Comparison of ENCODE assay signal across 28 cellular contexts in the genomic region with DNA sequence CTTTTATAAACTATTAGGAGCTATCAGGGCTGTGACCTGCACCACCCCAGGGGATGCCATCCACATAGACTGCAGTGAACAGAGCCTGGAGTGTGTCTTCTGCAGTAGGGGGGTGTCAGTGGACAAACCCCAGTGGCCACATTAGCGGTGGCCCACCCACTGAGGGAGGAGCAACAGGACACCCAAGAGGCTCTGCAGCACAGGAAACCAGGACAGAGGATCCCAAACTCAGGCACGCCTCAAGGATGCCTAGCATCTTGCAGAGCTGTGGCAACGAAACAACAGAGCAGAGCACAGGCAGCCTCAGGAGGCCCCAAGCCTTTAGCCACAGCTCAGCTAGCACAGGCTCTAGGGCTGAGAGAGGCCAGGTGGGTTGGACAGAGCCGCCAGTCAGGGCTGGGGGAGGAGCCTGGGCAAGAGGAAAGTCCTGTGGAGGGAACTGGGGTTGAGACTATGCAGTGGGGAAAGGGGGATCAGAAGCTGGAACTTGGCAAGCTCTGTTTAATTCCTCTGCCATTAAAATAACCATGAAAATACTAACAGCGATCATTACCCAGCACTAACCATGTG. TPM values are rescaled to one million over a fixed set of nuclear protein-coding genes. Genes with fewer than 3 reads are reported as not detected.
A peak's percentile ranks its signal among the peaks of the same experiment; 100 is the strongest.
DNase-seq lines count a peak whose midpoint lies in the region; ATAC-seq and TF ChIP-seq lines count a peak whose summit lies in the region.
"Had no signal": no experiment of that assay in that cellular context is flagged by ENCODE, and none has a peak within 500 bp of the region (broad histone marks: within the 10 kb centered on the region; RNA-seq: fewer than 3 reads in every experiment).

No MANE protein-coding gene starts in this region.

- H3K27me3 Mint-ChIP-seq in activated T-cell treated with anti-CD3 and anti-CD28 coated beads, Interleukin-2, amount 50 U/mL, for 4 hours (ENCODE audit: low read depth), result peaks cover 3% of the 10 kb centered on the region
- H3K27me3 Mint-ChIP-seq: activated CD4-positive, alpha-beta T cell treated with anti-CD3 and anti-CD28 coated beads, Interleukin-2, amount 10 ng/mL, durations not matched to agents 7 days and 5 days; activated naive CD8-positive, alpha-beta T cell treated with anti-CD3 and anti-CD28 coated beads, Interleukin-2, amount 10 ng/mL, durations not matched to agents 7 days and 5 days had no signal

- DNase-seq in activated effector memory CD4-positive, alpha-beta T cell treated with anti-CD3 and anti-CD28 coated beads, Interleukin-2, amount 50 U/mL, for 16 hours, result peak; percentile 37
- no peak for DNase-seq in activated effector memory CD4-positive, alpha-beta T cell treated with Interleukin-2 at 50 U/mL for 16 hours
- DNase-seq in mesenteric fat pad (ENCODE audit: low spot score), result peak; percentile 45
- DNase-seq in activated T-cell treated with anti-CD3 and anti-CD28 coated beads, Interleukin-2, amount 50 U/mL, for 4 hours, result no peak
- no peak for DNase-seq in D341Med (ENCODE audit: low spot score)
- no peak for DNase-seq in colonic mucosa
- DNase-seq: activated CD4-positive, alpha-beta T cell treated with anti-CD3 and anti-CD28 coated beads, Interleukin-2, amount 10 ng/mL, durations not matched to agents 7 days and 5 days; activated CD8-positive, alpha-beta memory T cell treated with anti-CD3 and anti-CD28 coated beads, Interleukin-2, amount 10 ng/mL, durations not matched to agents 7 days and 5 days; activated naive CD8-positive, alpha-beta T cell treated with anti-CD3 and anti-CD28 coated beads, Interleukin-2, amount 10 ng/mL, durations not matched to agents 7 days and 5 days; Caco-2; cerebellar nuclear complex; effector memory CD8-positive, alpha-beta T cell; EL; MV-4-11; NCI-H774; PC-3; SJCRH30; stimulated activated CD4-positive, alpha-beta T cell treated with anti-CD3 and anti-CD28 coated beads, Interleukin-4, amount 100 ng/mL, for 24 hours; stimulated activated naive CD8-positive, alpha-beta T cell treated with anti-CD3 and anti-CD28 coated beads, Interleukin-15, Interleukin-2, amounts not matched to agents 100 U/mL and 50 U/mL, for 24 hours; transverse colon had no signal

- no peaks in the 10 kb centered on the region for H3K9me3 ChIP-seq in colonic mucosa
- H3K9me3 ChIP-seq: A549, Caco-2, esophagus muscularis mucosa, SJCRH30, transverse colon had no signal

- TF ChIP-seq CTCF in colonic mucosa (IDR thresholded peaks at IDR 0.05), result no peak

- ATAC-seq in activated T-cell treated with anti-CD3 and anti-CD28 coated beads, Interleukin-2, amount 50 U/mL, for 4 hours, result no peak
- no peak for ATAC-seq in GM21447 (IDR thresholded peaks at IDR 0.05; ENCODE audit: unreplicated experiment)
- ATAC-seq: activated CD8-positive, alpha-beta memory T cell treated with anti-CD3 and anti-CD28 coated beads, Interleukin-2, amount 10 ng/mL, durations not matched to agents 7 days and 5 days; effector memory CD8-positive, alpha-beta T cell; PC-3; stimulated activated naive CD8-positive, alpha-beta T cell treated with anti-CD3 and anti-CD28 coated beads, Interleukin-15, Interleukin-2, amounts not matched to agents 100 U/mL and 50 U/mL, for 24 hours had no signal

- no peak overlapping the region for H3K4me3 Mint-ChIP-seq in activated T-cell treated with anti-CD3 and anti-CD28 coated beads, Interleukin-2, amount 50 U/mL, for 4 hours
- H3K4me3 Mint-ChIP-seq: activated CD4-positive, alpha-beta T cell treated with anti-CD3 and anti-CD28 coated beads, Interleukin-2, amount 10 ng/mL, durations not matched to agents 7 days and 5 days; activated CD8-positive, alpha-beta memory T cell treated with anti-CD3 and anti-CD28 coated beads, Interleukin-2, amount 10 ng/mL, durations not matched to agents 7 days and 5 days; activated naive CD8-positive, alpha-beta T cell treated with anti-CD3 and anti-CD28 coated beads, Interleukin-2, amount 10 ng/mL, durations not matched to agents 7 days and 5 days; activated T-helper 1 cell treated with anti-CD3 and anti-CD28 coated beads, Interleukin-12 subunit alpha, Interleukin-12 subunit beta, Interleukin-2, Interleukin-4 antibody, amounts not matched to agents 30 ng/mL and 10 ng/mL and 1 ng/mL, durations not matched to agents 14 hours and 24 hours and 36 hours; effector memory CD8-positive, alpha-beta T cell had no signal

- H3K27me3 ChIP-seq in colonic mucosa, result no peaks in the 10 kb centered on the region
- H3K27me3 ChIP-seq: SJCRH30, transverse colon had no signal

- no peaks in the 10 kb centered on the region for H3K9me3 Mint-ChIP-seq in activated T-cell treated with anti-CD3 and anti-CD28 coated beads, Interleukin-2, amount 50 U/mL, for 4 hours
- H3K9me3 Mint-ChIP-seq: activated CD4-positive, alpha-beta T cell treated with anti-CD3 and anti-CD28 coated beads, Interleukin-2, amount 10 ng/mL, durations not matched to agents 7 days and 5 days; activated naive CD8-positive, alpha-beta T cell treated with anti-CD3 and anti-CD28 coated beads, Interleukin-2, amount 10 ng/mL, durations not matched to agents 7 days and 5 days; activated T-helper 1 cell treated with anti-CD3 and anti-CD28 coated beads, Interleukin-12 subunit alpha, Interleukin-12 subunit beta, Interleukin-2, Interleukin-4 antibody, amounts not matched to agents 30 ng/mL and 10 ng/mL and 1 ng/mL, durations not matched to agents 14 hours and 24 hours and 36 hours; effector memory CD8-positive, alpha-beta T cell had no signal

- no peak overlapping the region for H3K9ac ChIP-seq in colonic mucosa (ENCODE audit: low read depth in 2 of 2, low read length in 2 of 2)

- H3K4me3 ChIP-seq in colonic mucosa, result no peak overlapping the region
- H3K4me3 ChIP-seq: A549, esophagus muscularis mucosa, SJCRH30, transverse colon had no signal

- intact Hi-C loops in colonic mucosa (cut with DNase I), result no loop called here

- H3K4me1 ChIP-seq in colonic mucosa, result no peaks in the 10 kb centered on the region
- H3K4me1 ChIP-seq: A549, Caco-2, esophagus muscularis mucosa, SJCRH30, transverse colon had no signal

- peak overlapping the region; percentile 91 for H3K27ac ChIP-seq in cingulate gyrus (ENCODE audit: low read depth, low read length)
- no peak overlapping the region for H3K27ac ChIP-seq in colonic mucosa
- H3K27ac ChIP-seq: A549, esophagus muscularis mucosa, SJCRH30, transverse colon had no signal

- H3K36me3 ChIP-seq in colonic mucosa, result no peaks in the 10 kb centered on the region
- H3K36me3 ChIP-seq: esophagus muscularis mucosa, SJCRH30, transverse colon had no signal

- no peaks in the 10 kb centered on the region for H3K36me3 Mint-ChIP-seq in activated T-cell treated with anti-CD3 and anti-CD28 coated beads, Interleukin-2, amount 50 U/mL, for 4 hours (ENCODE audit: insufficient read depth)
- H3K36me3 Mint-ChIP-seq: activated CD8-positive, alpha-beta memory T cell treated with anti-CD3 and anti-CD28 coated beads, Interleukin-2, amount 10 ng/mL, durations not matched to agents 7 days and 5 days; activated naive CD8-positive, alpha-beta T cell treated with anti-CD3 and anti-CD28 coated beads, Interleukin-2, amount 10 ng/mL, durations not matched to agents 7 days and 5 days had no signal

- H3K4me1 Mint-ChIP-seq in activated T-cell treated with anti-CD3 and anti-CD28 coated beads, Interleukin-2, amount 50 U/mL, for 4 hours (ENCODE audit: low read depth), result no peaks in the 10 kb centered on the region
- H3K4me1 Mint-ChIP-seq: activated CD4-positive, alpha-beta T cell treated with anti-CD3 and anti-CD28 coated beads, Interleukin-2, amount 10 ng/mL, durations not matched to agents 7 days and 5 days; activated CD8-positive, alpha-beta memory T cell treated with anti-CD3 and anti-CD28 coated beads, Interleukin-2, amount 10 ng/mL, durations not matched to agents 7 days and 5 days; activated naive CD8-positive, alpha-beta T cell treated with anti-CD3 and anti-CD28 coated beads, Interleukin-2, amount 10 ng/mL, durations not matched to agents 7 days and 5 days had no signal

RNA-seq across cellular contexts. Expression of a gene that starts 53.8 kb away (rescaled TPM):
- total RNA-seq in mesenteric fat pad (2.1 TPM), colonic mucosa (under 1 TPM; 0.30 to 0.37 TPM)
- not detected for total RNA-seq in activated T-cell treated with anti-CD3 and anti-CD28 coated beads, Interleukin-2, amount 50 U/mL, for 4 hours
- total RNA-seq: activated CD4-positive, alpha-beta T cell treated with anti-CD3 and anti-CD28 coated beads, Interleukin-2, amount 10 ng/mL, durations not matched to agents 7 days and 5 days; activated CD8-positive, alpha-beta memory T cell treated with anti-CD3 and anti-CD28 coated beads, Interleukin-2, amount 10 ng/mL, durations not matched to agents 7 days and 5 days; activated naive CD8-positive, alpha-beta T cell treated with anti-CD3 and anti-CD28 coated beads, Interleukin-2, amount 10 ng/mL, durations not matched to agents 7 days and 5 days; activated T-helper 1 cell treated with anti-CD3 and anti-CD28 coated beads, Interleukin-12 subunit alpha, Interleukin-12 subunit beta, Interleukin-2, Interleukin-4 antibody, amounts not matched to agents 30 ng/mL and 10 ng/mL and 1 ng/mL, durations not matched to agents 14 hours and 24 hours and 36 hours; lung microvascular endothelial cell; myocyte; PC-3; SJCRH30; T-helper 1 cell treated with Interleukin-12 subunit alpha and Interleukin-12 subunit beta and Interleukin-4 antibody, amounts not matched to agents 30 ng/mL and 1 ng/mL, for 36 hours had no signal

Comparison
In these comparisons a context has a peak if more than half of its experiments do, and no peak if none do; other contexts are left out.
1. DNase-seq: peak in activated effector memory CD4-positive, alpha-beta T cell treated with anti-CD3 and anti-CD28 coated beads, Interleukin-2, amount 50 U/mL, for 16 hours (single experiment) and mesenteric fat pad (single experiment); none in activated effector memory CD4-positive, alpha-beta T cell treated with Interleukin-2 at 50 U/mL for 16 hours (single experiment), activated T-cell treated with anti-CD3 and anti-CD28 coated beads, Interleukin-2, amount 50 U/mL, for 4 hours (single experiment), D341Med (single experiment) and colonic mucosa (single experiment).